In the genomic region with DNA sequence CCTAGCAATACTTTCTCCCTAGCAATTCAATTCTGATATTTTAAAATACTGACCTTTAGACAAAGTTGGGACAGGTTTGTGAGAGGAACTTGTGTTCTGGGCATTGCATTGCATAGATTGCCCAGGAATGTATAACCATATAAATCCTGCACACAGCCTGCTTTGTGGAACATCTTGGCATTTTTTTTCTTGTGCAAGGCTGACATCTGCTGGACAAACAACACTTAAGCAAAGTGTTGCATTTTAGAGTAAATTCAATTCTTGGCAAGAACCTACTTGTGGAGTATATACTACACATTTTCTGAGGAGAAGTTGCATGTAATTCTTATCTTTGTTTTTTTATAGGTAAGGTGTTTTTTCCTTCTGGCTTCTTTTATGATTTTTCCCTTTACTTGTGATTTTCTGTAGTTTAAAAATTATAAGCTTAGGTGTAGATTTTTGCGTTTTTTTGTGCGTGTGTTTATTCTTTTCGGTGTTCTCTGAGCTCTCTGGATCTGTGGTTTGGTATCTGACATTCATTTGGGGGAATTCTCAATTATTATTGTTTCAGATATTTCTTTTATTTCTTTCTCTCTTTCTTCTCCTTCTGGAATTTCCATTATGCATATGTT, we compare ENCODE assay signal across 8 cellular contexts. TPM values are rescaled to one million over a fixed set of nuclear protein-coding genes. Genes with fewer than 3 reads are reported as not detected.
DNase-seq lines count a peak whose midpoint lies in the region; ATAC-seq lines count a peak whose summit lies in the region.

No MANE protein-coding gene starts in this region.

- DNase-seq in NCI-H446 (lab: John Stamatoyannopoulos, UW) (peak; percentile 34 to 72), NCI-H446 treated with DMSO at 0.1 percent for 48 hours (lab: John Stamatoyannopoulos, UW) (no peak), NCI-H82 treated with DMSO at 0.1 percent for 48 hours (lab: John Stamatoyannopoulos, UW; ENCODE audit: unreplicated experiment) (peak; percentile 31), fibroblast of the conjunctiva (ENCODE audit: low read depth) (peak; percentile 56), non-pigmented ciliary epithelial cell (ENCODE audit: low read depth) (peak; percentile 55)
- peak; percentile 54 to 63 for DNase-seq in activated T-cell treated with anti-CD3 and anti-CD28 coated beads, Interleukin-2, amount 50 U/mL, for 72 hours

- peaks cover 18 to 60% of the 10 kb centered on the region in 2 donors for H3K36me3 Mint-ChIP-seq in activated T-cell treated with anti-CD3 and anti-CD28 coated beads, Interleukin-2, amount 50 U/mL, for 72 hours (ENCODE audit: insufficient read depth in 2 of 2)

- peaks cover 1 to 4% of the 10 kb centered on the region in 2 donors for H3K9me3 Mint-ChIP-seq in activated T-cell treated with anti-CD3 and anti-CD28 coated beads, Interleukin-2, amount 50 U/mL, for 72 hours

- ATAC-seq in HG03354 (IDR thresholded peaks at IDR 0.05; ENCODE audit: poor library complexity, severe bottlenecking, unreplicated experiment) (peak; percentile 51), GM21717 (IDR thresholded peaks at IDR 0.05; ENCODE audit: unreplicated experiment) (no peak)
- ATAC-seq in activated T-cell treated with anti-CD3 and anti-CD28 coated beads, Interleukin-2, amount 50 U/mL, for 72 hours (replicated peaks in 1 of 2): peak; percentile 31 to 33

- H3K4me3 Mint-ChIP-seq in activated T-cell treated with anti-CD3 and anti-CD28 coated beads, Interleukin-2, amount 50 U/mL, for 72 hours: peak overlapping the region; percentile 19 to 79

- no peaks in the 10 kb centered on the region for H3K27me3 Mint-ChIP-seq in activated T-cell treated with anti-CD3 and anti-CD28 coated beads, Interleukin-2, amount 50 U/mL, for 72 hours (ENCODE audit: low read depth)

- peak overlapping the region; percentile 89 for H3K27ac Mint-ChIP-seq in activated T-cell treated with anti-CD3 and anti-CD28 coated beads, Interleukin-2, amount 50 U/mL, for 72 hours

- H3K4me1 Mint-ChIP-seq in activated T-cell treated with anti-CD3 and anti-CD28 coated beads, Interleukin-2, amount 50 U/mL, for 72 hours (ENCODE audit: low read depth): peaks cover 74% of the 10 kb centered on the region

RNA-seq across cellular contexts. Expression of gene TESPA1, which starts 26.4 kb away (rescaled TPM):
- 10 to 100 TPM; 86.5 to 95.5 TPM for total RNA-seq in activated T-cell treated with anti-CD3 and anti-CD28 coated beads, Interleukin-2, amount 50 U/mL, for 72 hours
